In the genomic region with DNA sequence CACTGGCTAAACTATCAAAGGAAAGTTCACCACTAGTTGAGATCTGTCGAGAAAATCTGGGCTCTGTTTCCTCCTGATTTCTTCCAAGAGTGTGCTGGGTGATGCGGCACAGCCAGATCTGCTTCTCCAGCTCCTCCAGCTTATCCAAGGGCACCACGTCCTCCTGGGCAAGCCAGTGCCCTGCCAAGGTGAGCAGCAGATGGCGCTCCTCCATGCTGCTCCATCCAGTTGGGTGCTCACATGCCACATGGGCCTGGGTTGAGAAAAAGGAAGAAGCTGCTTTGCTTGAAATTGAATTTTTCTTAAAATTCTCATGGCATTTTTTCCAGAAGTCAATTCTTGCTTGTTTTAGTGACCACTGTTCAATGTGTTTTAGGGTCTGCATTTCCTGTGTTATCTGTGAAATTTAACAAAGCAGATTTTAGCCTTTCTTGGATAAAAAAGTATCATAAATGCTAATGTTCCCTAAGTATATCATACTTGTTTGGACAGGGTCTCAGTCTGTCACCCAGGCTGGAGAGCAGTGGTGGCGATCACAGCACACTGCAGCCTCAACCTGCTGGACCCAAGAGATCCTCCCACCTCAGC, we compare ENCODE assay signal across 7 cellular contexts.
A peak's percentile ranks its signal among the peaks of the same experiment; 100 is the strongest.
DNase-seq lines count a peak whose midpoint lies in the region; ATAC-seq and TF ChIP-seq lines count a peak whose summit lies in the region.

No MANE protein-coding gene starts in this region.

- no peak for TF ChIP-seq POLR2A in NB4 (IDR thresholded peaks at IDR 0.05; ENCODE audit: extremely low read depth, insufficient read length)

- DNase-seq in GM10248 (ENCODE audit: extremely low spot score) (peak; percentile 37), NB4 (ENCODE audit: low read depth) (peak; percentile 67), fibroblast of peridontal ligament (ENCODE audit: extremely low read depth) (peak; percentile 8), NCI-H774 (lab: John Stamatoyannopoulos, UW) (no peak)
- DNase-seq in activated CD8-positive, alpha-beta memory T cell treated with anti-CD3 and anti-CD28 coated beads, Interleukin-2, amount 50 U/mL, for 4 hours = peak; percentile 56
- peak; percentile 11 to 49 for DNase-seq in stimulated activated CD4-positive, alpha-beta T cell treated with anti-CD3 and anti-CD28 coated beads, Interleukin-15, amount 100 ng/mL, for 1 hour (ENCODE audit: low read depth in 1 of 2, low spot score in 1 of 2)

- TF ChIP-seq CTCF in GM10248 (IDR thresholded peaks at IDR 0.05; ENCODE audit: control extremely low read depth, extremely low read depth, low read depth, missing control alignments) = peak; percentile 51
- TF ChIP-seq CTCF in NB4 (IDR thresholded peaks at IDR 0.05; ENCODE audit: low read depth, low read length) = peak; percentile 67

- CTCF ChIA-PET in GM10248 (lab: Yijun Ruan, JAX) = interaction anchor here (0.6 to 3.5 kb wide), 16 partner anchors 8 to 167 kb away, joined by 3 to 18 read pairs (median 4); a partner anchor contains a TSS

- POLR2A ChIA-PET in GM10248 (lab: Yijun Ruan, JAX) = no interaction called here

- no peak overlapping the region for H3K4me3 ChIP-seq in NB4 (ENCODE audit: low read depth, low read length)

- ATAC-seq in HG03108 (IDR thresholded peaks at IDR 0.05; ENCODE audit: unreplicated experiment) = no peak
